Comparison of ENCODE assay signal across 8 cellular contexts in genomic region chr22:46763051-46763705, GRCh38. TPM values are rescaled to one million over a fixed set of nuclear protein-coding genes. Genes with fewer than 3 reads are reported as not detected.
A peak's percentile ranks its signal among the peaks of the same experiment; 100 is the strongest.
DNase-seq lines count a peak whose midpoint lies in the region; ATAC-seq and TF ChIP-seq lines count a peak whose summit lies in the region.

No MANE protein-coding gene starts in this region.

- H3K4me3 Mint-ChIP-seq in CD4-positive, alpha-beta memory T cell, result peak overlapping the region; percentile 98 to 100 (median 99)
- H3K4me3 Mint-ChIP-seq in activated naive CD4-positive, alpha-beta T cell treated with anti-CD3 and anti-CD28 coated beads, Interleukin-2, amount 50 U/mL, for 24 hours, result peak overlapping the region; percentile 94

- H3K9ac ChIP-seq in HUES6 (ENCODE audit: low read length), result peak overlapping the region; percentile 98

- peak; percentile 44 to 75 (median 57) for DNase-seq in CD4-positive, alpha-beta memory T cell
- peak in 4 of 5 donors; percentile 59 to 80 (median 74) for DNase-seq in heart left ventricle
- DNase-seq in sigmoid colon, result peak; percentile 81
- DNase-seq in NCI-H146 (lab: John Stamatoyannopoulos, UW), result no peak
- DNase-seq in dedifferentiated amniotic fluid mesenchymal stem cell (ENCODE audit: extremely low spot score), result no peak

- H3K4me1 ChIP-seq in CD4-positive, alpha-beta memory T cell (ENCODE audit: insufficient read depth, low read length), result peaks cover 54% of the 10 kb centered on the region
- H3K4me1 ChIP-seq in HUES6 (ENCODE audit: control insufficient read depth, insufficient read depth, low read length) (peaks cover 8% of the 10 kb centered on the region; the same call in 1 of the 2 replicates), heart left ventricle (peaks cover 0 to 61% (median 37%) of the 10 kb centered on the region in 12 donors), sigmoid colon (peaks cover 0 to 24% (median 19%) of the 10 kb centered on the region in 4 donors)

- TF ChIP-seq CTCF in heart left ventricle (IDR thresholded peaks at IDR 0.05), result no peak
- no peak for TF ChIP-seq CTCF in sigmoid colon (IDR thresholded peaks at IDR 0.05)

- peaks cover 5 to 34% of the 10 kb centered on the region in 2 donors for H3K36me3 Mint-ChIP-seq in CD4-positive, alpha-beta memory T cell
- peaks cover 4% of the 10 kb centered on the region for H3K36me3 Mint-ChIP-seq in activated naive CD4-positive, alpha-beta T cell treated with anti-CD3 and anti-CD28 coated beads, Interleukin-2, amount 50 U/mL, for 24 hours

- H3K9me3 ChIP-seq in CD4-positive, alpha-beta memory T cell (ENCODE audit: control insufficient read depth in 1 of 2, low read length in 2 of 2), result no peaks in the 10 kb centered on the region
- H3K9me3 ChIP-seq in HUES6 (ENCODE audit: control insufficient read depth, insufficient read depth, low read depth, low read length) (no peaks in the 10 kb centered on the region), heart left ventricle (no peaks in the 10 kb centered on the region), sigmoid colon (no peaks in the 10 kb centered on the region)

- no peaks in the 10 kb centered on the region for H3K27me3 ChIP-seq in CD4-positive, alpha-beta memory T cell (ENCODE audit: insufficient read depth, low read length)
- no peaks in the 10 kb centered on the region for H3K27me3 ChIP-seq in HUES6 (ENCODE audit: control insufficient read depth, insufficient read depth, low read length)
- no peaks in the 10 kb centered on the region for H3K27me3 ChIP-seq in heart left ventricle
- no peaks in the 10 kb centered on the region for H3K27me3 ChIP-seq in sigmoid colon

- WGBS in heart left ventricle, 4 donors, result 11 to 16% (median 13%) methylated on average over 11 to 13 of the region's 13 CpGs
- WGBS in sigmoid colon, 2 donors, result 2 to 9% methylated on average over 13 of the region's 13 CpGs

- TF ChIP-seq EP300 in sigmoid colon (IDR thresholded peaks at IDR 0.05), result no peak

- H3K36me3 ChIP-seq in CD4-positive, alpha-beta memory T cell (ENCODE audit: insufficient read depth, low read length), result no peaks in the 10 kb centered on the region
- H3K36me3 ChIP-seq in HUES6 (ENCODE audit: control insufficient read depth, insufficient read depth, low read length) (peaks cover 18% of the 10 kb centered on the region), heart left ventricle (peaks cover 0 to 5% (median 0%) of the 10 kb centered on the region in 9 donors), sigmoid colon (no peaks in the 10 kb centered on the region)

- peak; percentile 56 for ATAC-seq in GM19455 (IDR thresholded peaks at IDR 0.05; ENCODE audit: unreplicated experiment)
- ATAC-seq in heart left ventricle, result peak; percentile 30 to 69 (median 48)

- TF ChIP-seq POLR2A in heart left ventricle (IDR thresholded peaks at IDR 0.05) (no peak), sigmoid colon (IDR thresholded peaks at IDR 0.05) (no peak)

- POLR2A ChIA-PET in CD4-positive, alpha-beta memory T cell (lab: Charles Lee; ENCODE audit: partially characterized antibody), result interaction anchor here (0.6 to 7.5 kb wide), 24 partner anchors 7 to 727 kb away, joined by 3 to 100 read pairs (median 6); partner anchors contain the start of gene CERK

- H3K27ac Mint-ChIP-seq in CD4-positive, alpha-beta memory T cell, result peak overlapping the region; percentile 99 to 100 (median 100)
- H3K27ac Mint-ChIP-seq in activated naive CD4-positive, alpha-beta T cell treated with anti-CD3 and anti-CD28 coated beads, Interleukin-2, amount 50 U/mL, for 24 hours, result peak overlapping the region; percentile 96

- H3K4me3 ChIP-seq in CD4-positive, alpha-beta memory T cell (ENCODE audit: low read length in 2 of 2), result peak overlapping the region; percentile 83 to 94
- H3K4me3 ChIP-seq in HUES6 (ENCODE audit: low read depth, low read length), result peak overlapping the region; percentile 98
- peak overlapping the region; percentile 70 to 99 (median 88) for H3K4me3 ChIP-seq in heart left ventricle
- H3K4me3 ChIP-seq in sigmoid colon, result peak overlapping the region; percentile 83 to 91 (median 88)

- no peaks in the 10 kb centered on the region for H3K9me3 Mint-ChIP-seq in CD4-positive, alpha-beta memory T cell
- H3K9me3 Mint-ChIP-seq in activated naive CD4-positive, alpha-beta T cell treated with anti-CD3 and anti-CD28 coated beads, Interleukin-2, amount 50 U/mL, for 24 hours, result no peaks in the 10 kb centered on the region

- CTCF ChIA-PET in CD4-positive, alpha-beta memory T cell (lab: Charles Lee; ENCODE audit: partially characterized antibody), result interaction anchor here (0.7 to 10.0 kb wide), 9 partner anchors 11 to 913 kb away, joined by 3 to 233 read pairs (median 7); no protein-coding TSS in a partner anchor

- H3K27ac ChIP-seq in CD4-positive, alpha-beta memory T cell (ENCODE audit: low read depth, low read length), result peak overlapping the region; percentile 99
- H3K27ac ChIP-seq in HUES6 (ENCODE audit: low read depth, low read length) (peak overlapping the region; percentile 97; the same call in 1 of the 2 replicates), heart left ventricle (peak overlapping the region; percentile 85 to 99 (median 94)), sigmoid colon (peak overlapping the region; percentile 92 to 96 (median 94))

- H3K4me1 Mint-ChIP-seq in CD4-positive, alpha-beta memory T cell, result peaks cover 43 to 81% (median 60%) of the 10 kb centered on the region in 4 donors
- peaks cover 66% of the 10 kb centered on the region for H3K4me1 Mint-ChIP-seq in activated naive CD4-positive, alpha-beta T cell treated with anti-CD3 and anti-CD28 coated beads, Interleukin-2, amount 50 U/mL, for 24 hours

- intact Hi-C loops in CD4-positive, alpha-beta memory T cell (cut with micrococcal nuclease), result no loop called here
- intact Hi-C loops in heart left ventricle (cut with DNase I), result loop anchor here in 4 of 10 donors (2.0 to 5.0 kb wide), 4 partner anchors 24 to 39 kb away; partner anchors contain the start of gene CERK (in 1 of the 4)
- intact Hi-C loops in sigmoid colon (cut with DNase I), result loop anchor here (2.0 to 10.0 kb wide), 2 partner anchors 186 to 768 kb away; no protein-coding TSS in a partner anchor

- no peaks in the 10 kb centered on the region for H3K27me3 Mint-ChIP-seq in CD4-positive, alpha-beta memory T cell
- H3K27me3 Mint-ChIP-seq in activated naive CD4-positive, alpha-beta T cell treated with anti-CD3 and anti-CD28 coated beads, Interleukin-2, amount 50 U/mL, for 24 hours, result no peaks in the 10 kb centered on the region

RNA-seq across cellular contexts. Expression of gene TBC1D22A, which starts 0.7 kb away (rescaled TPM):
- total RNA-seq in CD4-positive, alpha-beta memory T cell, result 10 to 100 TPM; 49.0 to 49.2 TPM
- 10 to 100 TPM; 20.6 to 24.4 TPM for polyA plus RNA-seq in CD4-positive, alpha-beta memory T cell
- 10 to 100 TPM; 14.0 to 30.7 (median 18.6) TPM for total RNA-seq in heart left ventricle
- 10 to 100 TPM in 1 of 2 donors, 1 to 10 TPM in 1; 9.4 to 18.9 TPM for polyA plus RNA-seq in heart left ventricle
- total RNA-seq in sigmoid colon, result 10 to 100 TPM; 13.6 to 14.3 (median 13.8) TPM
- polyA plus RNA-seq in sigmoid colon, result 10 to 100 TPM; 19.2 to 34.6 (median 19.4) TPM

RNA-seq across cellular contexts. Expression of gene CERK, which starts 25.1 kb away (rescaled TPM):
- total RNA-seq in CD4-positive, alpha-beta memory T cell, result 100 to 1,000 TPM; 161 to 164 TPM
- polyA plus RNA-seq in CD4-positive, alpha-beta memory T cell, result 100 to 1,000 TPM in 1 of 2 donors, 10 to 100 TPM in 1; 91.2 to 111 TPM
- total RNA-seq in heart left ventricle (100 to 1,000 TPM in 1 of 9 donors, 10 to 100 TPM in 8; 52.6 to 125 (median 72.3) TPM), sigmoid colon (10 to 100 TPM; 23.9 to 45.5 (median 29.2) TPM)
- polyA plus RNA-seq in heart left ventricle (100 to 1,000 TPM in 1 of 2 donors, 10 to 100 TPM in 1; 17.8 to 114 TPM), sigmoid colon (10 to 100 TPM; 26.1 to 29.5 (median 26.4) TPM)

Comparison
In these comparisons a context has a peak if more than half of its experiments do, and no peak if none do; other contexts are left out.
1. DNase-seq: peak in CD4-positive, alpha-beta memory T cell (5 of 5), heart left ventricle (4 of 5) and sigmoid colon (single experiment); none in NCI-H146 (single experiment) and dedifferentiated amniotic fluid mesenchymal stem cell (single experiment).
2. Peak in every context shown above with its lines, with median percentiles within 50 percentile points of each other: H3K27ac ChIP-seq and H3K4me3 ChIP-seq.